Comparison of ENCODE assay signal across 17 cellular contexts in genomic region chr18:48720655-48721025, GRCh38.
A peak's percentile ranks its signal among the peaks of the same experiment; 100 is the strongest.
DNase-seq lines count a peak whose midpoint lies in the region; TF ChIP-seq lines count a peak whose summit lies in the region.
"Had no signal": no experiment of that assay in that cellular context is flagged by ENCODE, and none has a peak within 500 bp of the region (broad histone marks: within the 10 kb centered on the region; RNA-seq: fewer than 3 reads in every experiment).

No MANE protein-coding gene starts in this region.

- H3K4me1 ChIP-seq in GM23248 (ENCODE audit: insufficient read depth) (peaks cover 24% of the 10 kb centered on the region), SK-N-SH (ENCODE audit: control insufficient read depth in 1 of 2, insufficient read depth in 2 of 2, low read depth in 1 of 2, low read length in 1 of 2) (peaks cover 19 to 32% of the 10 kb centered on the region in 2 experiments), fibroblast of lung (ENCODE audit: control insufficient read depth, extremely low read depth, insufficient read depth, low read length) (peaks cover 19% of the 10 kb centered on the region), skeletal muscle satellite cell (ENCODE audit: control insufficient read depth, insufficient read depth, low read length) (peaks cover 22% of the 10 kb centered on the region)

- in situ Hi-C loops in GM23248 (cut with MboI): no loop called here

- H3K9me2 ChIP-seq in GM23248 (ENCODE audit: insufficient read depth) (no peaks in the 10 kb centered on the region), SK-N-SH (no peaks in the 10 kb centered on the region)

- no peak for TF ChIP-seq RAD21 in SK-N-SH (IDR thresholded peaks at IDR 0.05; ENCODE audit: low read length)

- H3F3A ChIP-seq in GM23248 (ENCODE audit: insufficient read depth) (peaks cover 2% of the 10 kb centered on the region), SK-N-SH (replicated peaks; ENCODE audit: insufficient read depth) (peaks cover 10% of the 10 kb centered on the region)

- POLR2A ChIA-PET in SK-N-SH (lab: Yijun Ruan, JAX): no interaction called here

- H3K36me3 ChIP-seq in GM23248 (ENCODE audit: low read depth) (peaks cover 4% of the 10 kb centered on the region; the same call in 1 of the 2 replicates), SK-N-SH (replicated peaks in 1 of 2; ENCODE audit: control insufficient read depth in 1 of 2, insufficient read depth in 2 of 2, low read length in 1 of 2) (peaks cover 12 to 28% of the 10 kb centered on the region in 2 experiments), fibroblast of lung (ENCODE audit: control insufficient read depth, insufficient read depth, low read length) (peaks cover 7% of the 10 kb centered on the region), skeletal muscle satellite cell (ENCODE audit: insufficient read depth, low read length) (peaks cover 21% of the 10 kb centered on the region)

- no peak for DNase-seq in GM23248
- DNase-seq in SK-N-SH: peak; percentile 59
- no peak for DNase-seq in fibroblast of lung (ENCODE audit: low read depth in 2 of 2)
- DNase-seq in GF-D8 (lab: John Stamatoyannopoulos, UW): no peak
- no peak for DNase-seq in NCI-H510A (lab: John Stamatoyannopoulos, UW)
- DNase-seq in substantia nigra (lab: John Stamatoyannopoulos, UW): no peak
- DNase-seq: H7, Karpas-422, NCI-H1048, NCI-H1436 treated with DMSO at 0.1 percent for 48 hours, NCI-H2029, NCI-H345, NCI-H526, PC-3, RPMI8226, SIG-M5 had no signal

- H3K79me2 ChIP-seq in GM23248 (ENCODE audit: insufficient read depth) (peaks cover 38% of the 10 kb centered on the region), SK-N-SH (ENCODE audit: insufficient read depth) (peaks cover 36% of the 10 kb centered on the region), fibroblast of lung (ENCODE audit: control insufficient read depth, insufficient read depth, low read length) (no peaks in the 10 kb centered on the region)

- 94 to 97% methylated on average over 6 of the region's 6 CpGs for WGBS in GM23248 (ENCODE audit: low coverage in 1 of 2, low lambda C conversion rate in 2 of 2, missing lambda C conversion rate in 2 of 2), 2 experiments
- WGBS in SK-N-SH (ENCODE audit: low lambda C conversion rate): 57% methylated on average over 1 of the region's 6 CpGs

- H3K27ac ChIP-seq in GM23248: 0 out of 2 replicates have a peak overlapping the region, but pooled peaks have one; percentile 5
- H3K27ac ChIP-seq in SK-N-SH (ENCODE audit: low read depth in 2 of 2, low read length in 1 of 2): peak overlapping the region; percentile 39 to 65; a peak in 2 of 4 replicates
- no peak overlapping the region for H3K27ac ChIP-seq in fibroblast of lung (ENCODE audit: insufficient read depth, low read length)
- H3K27ac ChIP-seq in substantia nigra (ENCODE audit: low read depth, low read length, poor library complexity, severe bottlenecking): no peak overlapping the region

- H3K9ac ChIP-seq in GM23248 (no peak overlapping the region), SK-N-SH (no peak overlapping the region), fibroblast of lung (ENCODE audit: insufficient read depth, low read length) (no peak overlapping the region), skeletal muscle satellite cell (ENCODE audit: low read depth, low read length) (no peak overlapping the region)

- TF ChIP-seq EP300 in SK-N-SH (IDR thresholded peaks at IDR 0.05; ENCODE audit: borderline replicate concordance in 1 of 2, low read depth in 1 of 2, low read length in 1 of 2): no peak

- H3K4me2 ChIP-seq in GM23248 (ENCODE audit: unreplicated experiment) (peak overlapping the region; percentile 15), SK-N-SH (peak overlapping the region; percentile 71), fibroblast of lung (ENCODE audit: extremely low read depth, insufficient read depth, low read length) (peak overlapping the region; percentile 58), skeletal muscle satellite cell (ENCODE audit: low read length) (peak overlapping the region; percentile 36)

- H2AFZ ChIP-seq in GM23248 (no peak overlapping the region), SK-N-SH (ENCODE audit: low read depth) (no peak overlapping the region), fibroblast of lung (ENCODE audit: low read length) (no peak overlapping the region)

- TF ChIP-seq CTCF in SK-N-SH (IDR thresholded peaks at IDR 0.05) (no peak), fibroblast of lung (conservative IDR thresholded peaks at IDR 0.05 in 1 of 2, IDR thresholded peaks at IDR 0.05 in 1 of 2; ENCODE audit: low read depth in 1 of 2, low read length in 2 of 2) (no peak)

- H3K4me3 ChIP-seq in GM23248 (no peak overlapping the region), SK-N-SH (ENCODE audit: low read depth in 2 of 2, low read length in 1 of 2) (no peak overlapping the region), fibroblast of lung (replicated peaks in 1 of 4; ENCODE audit: control extremely low read depth in 1 of 4, insufficient read depth in 1 of 4, low read depth in 3 of 4, low read length in 4 of 4) (no peak overlapping the region), skeletal muscle satellite cell (ENCODE audit: low read length) (no peak overlapping the region)

- CTCF ChIA-PET in SK-N-SH (lab: Yijun Ruan, JAX): interaction anchor here (0.7 to 2.0 kb wide), 4 partner anchors 10 to 58 kb away, joined by 3 to 4 read pairs (median 4); no protein-coding TSS in a partner anchor

- H3K27me3 ChIP-seq in GM23248 (replicated peaks; ENCODE audit: insufficient read depth): no peaks in the 10 kb centered on the region
- no peaks in the 10 kb centered on the region for H3K27me3 ChIP-seq in SK-N-SH (ENCODE audit: insufficient read depth)
- no peaks in the 10 kb centered on the region for H3K27me3 ChIP-seq in fibroblast of lung (ENCODE audit: control insufficient read depth, insufficient read depth, low read length)
- no peaks in the 10 kb centered on the region for H3K27me3 ChIP-seq in skeletal muscle satellite cell (ENCODE audit: control insufficient read depth, insufficient read depth, low read length)

- H3K9me3 ChIP-seq in GM23248 (ENCODE audit: low read depth): no peaks in the 10 kb centered on the region
- no peaks in the 10 kb centered on the region for H3K9me3 ChIP-seq in SK-N-SH
- no peaks in the 10 kb centered on the region for H3K9me3 ChIP-seq in fibroblast of lung (ENCODE audit: control insufficient read depth, insufficient read depth, low read depth, low read length)
- H3K9me3 ChIP-seq in skeletal muscle satellite cell (replicated peaks; ENCODE audit: low read length): peaks cover under 1% of the 10 kb centered on the region

- H4K20me1 ChIP-seq in GM23248 (ENCODE audit: insufficient read depth): no peaks in the 10 kb centered on the region
- H4K20me1 ChIP-seq in SK-N-SH (ENCODE audit: insufficient read depth): peaks cover 12% of the 10 kb centered on the region; the same call in 1 of the 2 replicates
- no peaks in the 10 kb centered on the region for H4K20me1 ChIP-seq in fibroblast of lung (ENCODE audit: control insufficient read depth, extremely low read depth, insufficient read depth, low read length)

TF ChIP-seq in SK-N-SH, 30 proteins besides CTCF, POLR2A, EP300 and RAD21:
- TF ChIP-seq NRF1 (IDR thresholded peaks at IDR 0.05; ENCODE audit: low read depth, low read length) (no peak), POLR2AphosphoS5 (IDR thresholded peaks at IDR 0.05; ENCODE audit: low read depth, low read length) (no peak), MEF2A (IDR thresholded peaks at IDR 0.05; ENCODE audit: borderline replicate concordance, low read depth) (no peak), MXI1 (IDR thresholded peaks at IDR 0.05; ENCODE audit: low read depth, low read length) (no peak), YY1 (IDR thresholded peaks at IDR 0.05; ENCODE audit: low read depth) (no peak), USF2 (IDR thresholded peaks at IDR 0.05; ENCODE audit: borderline replicate concordance, low read depth, low read length) (no peak), FOSL2 (IDR thresholded peaks at IDR 0.05; ENCODE audit: borderline replicate concordance, low read depth) (no peak), NFIC (IDR thresholded peaks at IDR 0.05; ENCODE audit: borderline replicate concordance) (no peak), MAX (IDR thresholded peaks at IDR 0.05; ENCODE audit: low read depth) (no peak), RXRA (IDR thresholded peaks at IDR 0.05; ENCODE audit: borderline replicate concordance, low read depth) (no peak), ZBTB33 (IDR thresholded peaks at IDR 0.05; ENCODE audit: borderline replicate concordance, low read depth) (no peak), JUND (IDR thresholded peaks at IDR 0.05) (no peak)
TF ChIP-seq in SK-N-SH: peak in this region for 0.

Comparison
In these comparisons a context has a peak if more than half of its experiments do, and no peak if none do; other contexts are left out.
1. H3K27ac ChIP-seq: peak in GM23248 (single experiment) and SK-N-SH (2 of 2); none in fibroblast of lung (single experiment) and substantia nigra (single experiment).
2. H3K4me2 ChIP-seq: peak in every context shown above with its lines; median percentile 71 in SK-N-SH; 58 in fibroblast of lung; 36 in skeletal muscle satellite cell; 15 in GM23248.